Comparison of ENCODE assay signal across 17 cellular contexts in genomic region chr1:115166531-115167091, GRCh38.
DNase-seq lines count a peak whose midpoint lies in the region; ATAC-seq and TF ChIP-seq lines count a peak whose summit lies in the region.
"Had no signal": no experiment of that assay in that cellular context is flagged by ENCODE, and none has a peak within 500 bp of the region (broad histone marks: within the 10 kb centered on the region; RNA-seq: fewer than 3 reads in every experiment).

No MANE protein-coding gene starts in this region.

- H3K36me3 Mint-ChIP-seq in chondrocyte (ENCODE audit: low read depth): no peaks in the 10 kb centered on the region
- H3K36me3 Mint-ChIP-seq: activated CD4-positive, alpha-beta memory T cell treated with anti-CD3 and anti-CD28 coated beads for 36 hours; naive thymus-derived CD4-positive, alpha-beta T cell had no signal

- POLR2A ChIA-PET in HEK293T (lab: Yijun Ruan, JAX): no interaction called here

- H3K9me3 Mint-ChIP-seq in chondrocyte (ENCODE audit: low read depth): peaks cover 11% of the 10 kb centered on the region
- H3K9me3 Mint-ChIP-seq: activated CD4-positive, alpha-beta memory T cell treated with anti-CD3 and anti-CD28 coated beads for 36 hours; stimulated activated naive CD8-positive, alpha-beta T cell treated with anti-CD3 and anti-CD28 coated beads, Interleukin-15, Interleukin-2, amounts not matched to agents 100 ng/mL and 50 ng/mL, for 24 hours had no signal

- no peak overlapping the region for H3K27ac Mint-ChIP-seq in chondrocyte (ENCODE audit: unreplicated experiment)
- H3K27ac Mint-ChIP-seq: activated CD4-positive, alpha-beta memory T cell treated with anti-CD3 and anti-CD28 coated beads for 36 hours; naive thymus-derived CD4-positive, alpha-beta T cell; progenitor cell of endocrine pancreas; stimulated activated naive CD8-positive, alpha-beta T cell treated with anti-CD3 and anti-CD28 coated beads, Interleukin-15, Interleukin-2, amounts not matched to agents 100 ng/mL and 50 ng/mL, for 24 hours had no signal

- no peak for ATAC-seq in GM18498 (IDR thresholded peaks at IDR 0.05; ENCODE audit: unreplicated experiment)
- ATAC-seq in GM21447 (IDR thresholded peaks at IDR 0.05; ENCODE audit: unreplicated experiment): no peak
- ATAC-seq: left lung; naive thymus-derived CD4-positive, alpha-beta T cell had no signal

- CTCF ChIA-PET in HEK293T (lab: Yijun Ruan, JAX): no interaction called here

- TF ChIP-seq CTCF in chondrocyte (IDR thresholded peaks at IDR 0.05): peak; percentile 41

- H3K4me1 Mint-ChIP-seq in chondrocyte (ENCODE audit: low read depth): peaks cover 52% of the 10 kb centered on the region

- H3K4me3 Mint-ChIP-seq in chondrocyte (ENCODE audit: unreplicated experiment): no peak overlapping the region
- H3K4me3 Mint-ChIP-seq: activated CD4-positive, alpha-beta memory T cell treated with anti-CD3 and anti-CD28 coated beads for 36 hours; naive thymus-derived CD4-positive, alpha-beta T cell; stimulated activated naive CD8-positive, alpha-beta T cell treated with anti-CD3 and anti-CD28 coated beads, Interleukin-15, Interleukin-2, amounts not matched to agents 100 ng/mL and 50 ng/mL, for 24 hours had no signal

- DNase-seq in Daoy (ENCODE audit: low read depth) (peak; percentile 39), MV-4-11 (lab: John Stamatoyannopoulos, UW) (peak; percentile 12), chondrocyte (ENCODE audit: low spot score) (no peak), kidney tubule cell (ENCODE audit: low spot score) (peak; percentile 69), HEK293T (ENCODE audit: extremely low spot score) (no peak), hippocampal formation (lab: John Stamatoyannopoulos, UW) (no peak)
- DNase-seq: activated CD4-positive, alpha-beta memory T cell treated with anti-CD3 and anti-CD28 coated beads for 36 hours; BE2C; left lung; naive thymus-derived CD4-positive, alpha-beta T cell; NCI-H2029; NCI-H510A treated with DMSO at 0.1 percent for 48 hours; stimulated activated CD4-positive, alpha-beta T cell treated with anti-CD3 and anti-CD28 coated beads, Interleukin-12 subunit alpha, Interleukin-12 subunit beta, amount 100 ng/mL, for 4 hours had no signal

- no peaks in the 10 kb centered on the region for H3K27me3 Mint-ChIP-seq in chondrocyte (ENCODE audit: low read depth)
- H3K27me3 Mint-ChIP-seq: progenitor cell of endocrine pancreas had no signal

TF ChIP-seq in HEK293T, 16 proteins besides CTCF, POLR2A, EP300 and RAD21:
- TF ChIP-seq BHLHE40 (IDR thresholded peaks at IDR 0.05; ENCODE audit: borderline replicate concordance): no peak
- no peak for TF ChIP-seq NFRKB (IDR thresholded peaks at IDR 0.05)
- TF ChIP-seq CTBP1 (IDR thresholded peaks at IDR 0.05; ENCODE audit: borderline replicate concordance): no peak
- TF ChIP-seq LEF1 (IDR thresholded peaks at IDR 0.05; ENCODE audit: borderline replicate concordance): no peak
- no peak for TF ChIP-seq ARNT (IDR thresholded peaks at IDR 0.05)
- no peak for TF ChIP-seq FOXA1 (IDR thresholded peaks at IDR 0.05)
- TF ChIP-seq HDGF (IDR thresholded peaks at IDR 0.05; ENCODE audit: borderline replicate concordance): no peak
- TF ChIP-seq, protein P1, sequence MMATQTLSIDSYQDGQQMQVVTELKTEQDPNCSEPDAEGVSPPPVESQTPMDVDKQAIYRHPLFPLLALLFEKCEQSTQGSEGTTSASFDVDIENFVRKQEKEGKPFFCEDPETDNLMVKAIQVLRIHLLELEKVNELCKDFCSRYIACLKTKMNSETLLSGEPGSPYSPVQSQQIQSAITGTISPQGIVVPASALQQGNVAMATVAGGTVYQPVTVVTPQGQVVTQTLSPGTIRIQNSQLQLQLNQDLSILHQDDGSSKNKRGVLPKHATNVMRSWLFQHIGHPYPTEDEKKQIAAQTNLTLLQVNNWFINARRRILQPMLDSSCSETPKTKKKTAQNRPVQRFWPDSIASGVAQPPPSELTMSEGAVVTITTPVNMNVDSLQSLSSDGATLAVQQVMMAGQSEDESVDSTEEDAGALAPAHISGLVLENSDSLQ (IDR thresholded peaks at IDR 0.05): no peak
- no peak for TF ChIP-seq SUZ12 (IDR thresholded peaks at IDR 0.05)
- TF ChIP-seq ELF4 (IDR thresholded peaks at IDR 0.05): no peak
- no peak for TF ChIP-seq FOXM1 (IDR thresholded peaks at IDR 0.05; ENCODE audit: borderline replicate concordance)
- no peak for TF ChIP-seq L3MBTL2 (conservative IDR thresholded peaks at IDR 0.05)
- TF ChIP-seq SP1 (IDR thresholded peaks at IDR 0.05): no peak
- no peak for TF ChIP-seq FOXK2 (IDR thresholded peaks at IDR 0.05)

Comparison
In these comparisons a context has a peak if more than half of its experiments do, and no peak if none do; other contexts are left out.
1. DNase-seq: peak in Daoy (single experiment), MV-4-11 (single experiment) and kidney tubule cell (single experiment); none in chondrocyte (single experiment), HEK293T (single experiment) and hippocampal formation (0 of 2).